12 cellular contexts compared by ENCODE assay signal in genomic region chr17:46167826-46168569, GRCh38. TPM values are rescaled to one million over a fixed set of nuclear protein-coding genes. Genes with fewer than 3 reads are reported as not detected.
DNase-seq lines count a peak whose midpoint lies in the region; ATAC-seq, FAIRE-seq and TF ChIP-seq lines count a peak whose summit lies in the region.
"Had no signal": no experiment of that assay in that cellular context is flagged by ENCODE, and none has a peak within 500 bp of the region (broad histone marks: within the 10 kb centered on the region; RNA-seq: fewer than 3 reads in every experiment).

No MANE protein-coding gene starts in this region.

- POLR2A ChIA-PET in A549 (lab: Yijun Ruan, JAX) = interaction anchor here (0.6 kb wide), 1 partner anchor 100 kb away, joined by 3 read pairs; no protein-coding TSS in a partner anchor

- peaks cover 35% of the 10 kb centered on the region for H3K36me3 ChIP-seq in adipocyte (ENCODE audit: control insufficient read depth, insufficient read depth, low read length, severe bottlenecking)

- no peak for TF ChIP-seq RAD21 in A549 (conservative IDR thresholded peaks at IDR 0.05 in 1 of 2, IDR thresholded peaks at IDR 0.05 in 1 of 2)

- intact Hi-C loops in cardiac septum (cut with DNase I) = no loop called here

- peak overlapping the region; percentile 31 for H3K9ac ChIP-seq in adipocyte (ENCODE audit: low read length)

- H3K9me3 ChIP-seq in A549 = no peaks in the 10 kb centered on the region
- H3K9me3 ChIP-seq in adipocyte (ENCODE audit: control insufficient read depth, low read length) = no peaks in the 10 kb centered on the region

- no peaks in the 10 kb centered on the region for H3K27me3 ChIP-seq in adipocyte (replicated peaks; ENCODE audit: control insufficient read depth, insufficient read depth, low read length)

- peak overlapping the region; percentile 47 to 51 for H3K27ac ChIP-seq in A549

- H3K4me2 ChIP-seq in A549 = peak overlapping the region; percentile 66

- TF ChIP-seq EP300 in A549 (IDR thresholded peaks at IDR 0.05) = no peak

- H3K4me3 ChIP-seq in A549 (peak overlapping the region; percentile 6; the same call in 1 of the 3 replicates), adipocyte (ENCODE audit: low read length) (peak overlapping the region; percentile 35)

- TF ChIP-seq POLR2A in A549 (IDR thresholded peaks at IDR 0.05; ENCODE audit: low read length) = no peak

- peaks cover 54% of the 10 kb centered on the region for H3K4me1 ChIP-seq in A549
- H3K4me1 ChIP-seq in adipocyte (ENCODE audit: control insufficient read depth, insufficient read depth, low read length) = peaks cover 37% of the 10 kb centered on the region

- DNase-seq in A549 (ENCODE audit: low read depth in 1 of 2, low spot score in 1 of 2) (peak in 1 of 2 experiments; percentile 61), EH (ENCODE audit: low read depth) (peak; percentile 97), adipocyte (ENCODE audit: low read depth) (peak; percentile 94), iris pigment epithelial cell (ENCODE audit: low read depth) (peak; percentile 89), KG1 (lab: John Stamatoyannopoulos, UW) (no peak), NCI-H1930 (lab: John Stamatoyannopoulos, UW) (no peak), cardiac septum (ENCODE audit: low spot score) (no peak)
- DNase-seq: NCI-H1417 treated with DMSO at 0.1 percent for 48 hours, T-helper 2 cell had no signal

- no peak for TF ChIP-seq CTCF in A549 (IDR thresholded peaks at IDR 0.05)

- FAIRE-seq in A549 (lab: Jason Lieb, UNC) = no peak
- FAIRE-seq: GM12892 had no signal

- ATAC-seq in A549 = peak in 1 of 2 experiments; percentile 64; a peak in 3 of 6 replicates
- no peak for ATAC-seq in HG02938 (IDR thresholded peaks at IDR 0.05; ENCODE audit: unreplicated experiment)
- ATAC-seq: stimulated activated effector memory CD8-positive, alpha-beta T cell treated with anti-CD3 and anti-CD28 coated beads, Interleukin-12 subunit alpha, Interleukin-12 subunit beta, amount 100 ng/mL, for 72 hours had no signal

- CTCF ChIA-PET in A549 (lab: Yijun Ruan, JAX) = interaction anchor here (0.9 to 19.7 kb wide), 7 partner anchors 10 to 123 kb away, joined by 3 to 205 read pairs (median 6); partner anchors contain the start of gene KANSL1

- 67% methylated on average over 14 of the region's 14 CpGs for WGBS in A549 (ENCODE audit: missing lambda C conversion rate)

TF ChIP-seq in A549, 52 proteins besides CTCF, POLR2A, EP300 and RAD21:
- no peak; the same call in 1 of the 2 replicates for TF ChIP-seq GATA3 (IDR thresholded peaks at IDR 0.05; ENCODE audit: borderline replicate concordance)
- no peak for TF ChIP-seq CHD4 (IDR thresholded peaks at IDR 0.05; ENCODE audit: borderline replicate concordance)
- no peak for TF ChIP-seq RFX5 (IDR thresholded peaks at IDR 0.05)
- 0 out of 3 replicates have a peak, but pooled peaks have one; percentile 8 for TF ChIP-seq SMC3 (IDR thresholded peaks at IDR 0.05)
- peak; percentile 17 to 43; a peak in 1 of 5 replicates for TF ChIP-seq JUN (IDR thresholded peaks at IDR 0.05)
- no peak for TF ChIP-seq FOSL2 (IDR thresholded peaks at IDR 0.05)
- TF ChIP-seq FOSL2 (CRISPR knock-in tag; IDR thresholded peaks at IDR 0.05) = peak; percentile 58
- TF ChIP-seq JUNB (IDR thresholded peaks at IDR 0.05) = 0 out of 2 replicates have a peak, but pooled peaks have one; percentile 5
- peak; percentile 40 to 80; a peak in 3 of 4 replicates for TF ChIP-seq CEBPB (IDR thresholded peaks at IDR 0.05)
TF ChIP-seq in A549: peak in this region for 5.

RNA-seq across cellular contexts. Expression of gene KANSL1, which starts 25.2 kb away (rescaled TPM):
- polyA plus RNA-seq in A549 (2011; rRNA removed) = 27.9 and 52.4 TPM in 2 replicates
- polyA plus RNA-seq in A549 (2012; cell fraction: cytosol; rRNA removed) = 8.6 and 10.8 TPM in 2 replicates
- 28.6 and 58.2 TPM in 2 replicates for polyA plus RNA-seq in A549 (2012; cell fraction: nucleus; rRNA removed)
- polyA plus RNA-seq in A549 (2017; fragmentation: RNase III; extraction: RNeasy Plus Mini Kit Qiagen cat#74134 plus additional on column Dnase treatment) = 21.4 to 26.0 TPM (median 22.6 TPM) in 3 replicates
- polyA minus RNA-seq in A549 (2011; rRNA and poly(A)+ RNA removed) = 164 and 170 TPM in 2 replicates
- 33.6 TPM for total RNA-seq in cardiac septum

Comparison
In these comparisons a context has a peak if more than half of its experiments do, and no peak if none do; other contexts are left out.
1. DNase-seq: peak in EH (single experiment), adipocyte (single experiment) and iris pigment epithelial cell (single experiment); none in KG1 (single experiment), NCI-H1930 (0 of 2) and cardiac septum (single experiment).